16 cellular contexts compared by ENCODE assay signal in genomic region chr15:98876461-98877369, GRCh38.
DNase-seq lines count a peak whose midpoint lies in the region; ATAC-seq and TF ChIP-seq lines count a peak whose summit lies in the region.
"Had no signal": no experiment of that assay in that cellular context is flagged by ENCODE, and none has a peak within 500 bp of the region (broad histone marks: within the 10 kb centered on the region; RNA-seq: fewer than 3 reads in every experiment).

No MANE protein-coding gene starts in this region.

- H2BK120ac ChIP-seq in trophoblast cell (ENCODE audit: insufficient read depth, low read length, poor library complexity) (no peak overlapping the region), H9 (ENCODE audit: low read depth, low read length, poor library complexity, severe bottlenecking) (no peak overlapping the region)

- H2BK15ac ChIP-seq in H9 (ENCODE audit: low read depth, low read length), result no peak overlapping the region

- H4K5ac ChIP-seq in H9 (ENCODE audit: insufficient read length, low read depth, low read length), result no peak overlapping the region

- H3K79me2 ChIP-seq in PC-9 (ENCODE audit: low read depth) (peaks cover 78% of the 10 kb centered on the region), trophoblast cell (ENCODE audit: control insufficient read depth, insufficient read depth, low read length, poor library complexity) (peaks cover 14% of the 10 kb centered on the region), H9 (ENCODE audit: insufficient read depth, low read length) (peaks cover 17% of the 10 kb centered on the region; the same call in 1 of the 2 replicates)

- H4K20me1 ChIP-seq in PC-9 (ENCODE audit: insufficient read depth), result no peaks in the 10 kb centered on the region
- no peaks in the 10 kb centered on the region for H4K20me1 ChIP-seq in H9 (ENCODE audit: control insufficient read depth, insufficient read depth, insufficient read length)

- H3K4me2 ChIP-seq in PC-9 (peak overlapping the region; percentile 21), trophoblast cell (ENCODE audit: low read length) (no peak overlapping the region), H9 (ENCODE audit: insufficient read depth, insufficient read length, low read length) (no peak overlapping the region)

- no peak overlapping the region for H3K56ac ChIP-seq in H9 (ENCODE audit: insufficient read length, low read depth, low read length)

- peaks cover 30% of the 10 kb centered on the region for H3F3A ChIP-seq in PC-9 (ENCODE audit: insufficient read depth, low read depth)

- H3K9ac ChIP-seq in trophoblast cell (ENCODE audit: low read length) (no peak overlapping the region), H9 (ENCODE audit: extremely low read depth, insufficient read length, low read length) (no peak overlapping the region)

- H2AFZ ChIP-seq in PC-9 (no peak overlapping the region), trophoblast cell (ENCODE audit: insufficient read depth, low read length, poor library complexity) (no peak overlapping the region), H9 (ENCODE audit: low read length) (no peak overlapping the region)

- no peak overlapping the region for H2BK20ac ChIP-seq in H9 (ENCODE audit: low read depth, low read length, poor library complexity, severe bottlenecking)

- H3K9me3 Mint-ChIP-seq in H9, result no peaks in the 10 kb centered on the region
- H3K9me3 Mint-ChIP-seq: activated T-cell treated with anti-CD3 and anti-CD28 coated beads, Interleukin-2, amount 50 U/mL, for 4 hours had no signal

- H4K91ac ChIP-seq in trophoblast cell (ENCODE audit: low read depth, low read length) (no peak overlapping the region), H9 (ENCODE audit: insufficient read length, low read depth, low read length) (no peak overlapping the region)

- no CpG with 5 or more reads among the region's 5 CpGs for WGBS in trophoblast cell (ENCODE audit: extremely low coverage, insufficient coverage, insufficient read length)
- no CpG with 5 or more reads among the region's 5 CpGs for WGBS in H9 (ENCODE audit: extremely low coverage, insufficient read length, low lambda C conversion rate)

- DNase-seq in EL, result peak; percentile 56
- DNase-seq in PC-9, result peak in 1 of 2 experiments; percentile 63
- peak; percentile 38 for DNase-seq in fibroblast of peridontal ligament (ENCODE audit: extremely low read depth)
- DNase-seq in trophoblast cell, result peak; percentile 28 to 69
- no peak for DNase-seq in H9
- no peak for DNase-seq in Kasumi-1 (lab: John Stamatoyannopoulos, UW)
- DNase-seq: activated CD4-positive, alpha-beta T cell treated with anti-CD3 and anti-CD28 coated beads, Interleukin-2, amount 50 U/mL, for 4 hours; activated T-cell treated with anti-CD3 and anti-CD28 coated beads, Interleukin-2, amount 50 U/mL, for 4 hours; hippocampal formation; kidney glomerular epithelial cell; mucosa of descending colon; NCI-H446 treated with DMSO at 0.1 percent for 48 hours had no signal

- H4K8ac ChIP-seq in trophoblast cell (ENCODE audit: low read depth, low read length) (no peak overlapping the region), H9 (replicated peaks; ENCODE audit: insufficient read length, low read depth, low read length) (no peak overlapping the region)

- no peak overlapping the region for H2BK12ac ChIP-seq in trophoblast cell (ENCODE audit: low read length)
- no peak overlapping the region for H2BK12ac ChIP-seq in H9 (ENCODE audit: insufficient read length, low read depth, low read length)

- no peak overlapping the region for H3K18ac ChIP-seq in trophoblast cell (ENCODE audit: low read length)
- no peak overlapping the region for H3K18ac ChIP-seq in H9 (ENCODE audit: insufficient read length, low read depth, low read length)

- no peak overlapping the region for H4K12ac ChIP-seq in trophoblast cell (ENCODE audit: low read depth, low read length)

- H3K9me3 ChIP-seq in PC-9 (ENCODE audit: insufficient read depth, low read depth) (no peaks in the 10 kb centered on the region), trophoblast cell (ENCODE audit: insufficient read depth, low read depth, low read length) (no peaks in the 10 kb centered on the region), H9 (ENCODE audit: control insufficient read depth, low read depth, low read length) (no peaks in the 10 kb centered on the region)
- H3K9me3 ChIP-seq: mucosa of descending colon had no signal

- intact Hi-C loops in PC-9 (cut with micrococcal nuclease; ENCODE audit: unreplicated experiment), result no loop called here

- H3K4me3 ChIP-seq in PC-9 (no peak overlapping the region), trophoblast cell (ENCODE audit: low read depth, low read length) (no peak overlapping the region)
- H3K4me3 ChIP-seq: K562, mucosa of descending colon had no signal

- no peaks in the 10 kb centered on the region for H3K27me3 Mint-ChIP-seq in H9 (ENCODE audit: low read depth)
- H3K27me3 Mint-ChIP-seq: progenitor cell of endocrine pancreas had no signal

- no peaks in the 10 kb centered on the region for H3K23me2 ChIP-seq in H9 (ENCODE audit: insufficient read length, low read depth, low read length, poor library complexity, severe bottlenecking)

- peak overlapping the region in 1 of 3 experiments; percentile 26; a peak in 1 of 7 replicates for H3K27ac Mint-ChIP-seq in H9
- H3K27ac Mint-ChIP-seq: progenitor cell of endocrine pancreas had no signal

- peaks cover 39 to 46% of the 10 kb centered on the region in 2 experiments for H3K4me1 Mint-ChIP-seq in H9

- TF ChIP-seq CTCF in PC-9 (conservative IDR thresholded peaks at IDR 0.05), result no peak
- no peak for TF ChIP-seq CTCF in H9 (conservative IDR thresholded peaks at IDR 0.05)

- no peak overlapping the region for H3K4ac ChIP-seq in trophoblast cell (ENCODE audit: low read depth, low read length)
- no peak overlapping the region for H3K4ac ChIP-seq in H9 (ENCODE audit: low read depth, low read length)

- peaks cover 65% of the 10 kb centered on the region for H3K4me1 ChIP-seq in PC-9 (replicated peaks; ENCODE audit: insufficient read depth)
- H3K4me1 ChIP-seq in trophoblast cell (ENCODE audit: control insufficient read depth in 1 of 2, insufficient read depth in 2 of 2, low read length in 2 of 2), result peaks cover 16 to 23% of the 10 kb centered on the region in 2 experiments
- peaks cover 3% of the 10 kb centered on the region; the same call in 1 of the 2 replicates for H3K4me1 ChIP-seq in H9 (ENCODE audit: insufficient read depth, low read length)

- no peak overlapping the region for H2BK5ac ChIP-seq in trophoblast cell (ENCODE audit: low read depth, low read length, poor library complexity)
- H2BK5ac ChIP-seq in H9 (ENCODE audit: insufficient read length, low read length), result no peak overlapping the region

- no peak overlapping the region for H3K23ac ChIP-seq in trophoblast cell (ENCODE audit: low read length)
- H3K23ac ChIP-seq in H9 (ENCODE audit: insufficient read length, low read depth, low read length), result no peak overlapping the region

- H3K36me3 Mint-ChIP-seq in H9 (ENCODE audit: insufficient read depth in 1 of 3, low read depth in 3 of 3), result no peaks in the 10 kb centered on the region

- POLR2A ChIA-PET in PC-9 (lab: Charles Lee; ENCODE audit: unreplicated experiment), result interaction anchor here (0.5 kb wide), 1 partner anchor 19 kb away, joined by 3 read pairs; no protein-coding TSS in a partner anchor

- CTCF ChIA-PET in PC-9 (lab: Charles Lee), result interaction anchor here (0.6 to 0.7 kb wide), 2 partner anchors 229 to 435 kb away, joined by 3 to 14 read pairs; partner anchors contain the start of gene IGF1R

- no peak overlapping the region for H3K4me3 Mint-ChIP-seq in H9
- H3K4me3 Mint-ChIP-seq: activated T-cell treated with anti-CD3 and anti-CD28 coated beads, Interleukin-2, amount 50 U/mL, for 4 hours had no signal

- ATAC-seq in GM18868 (IDR thresholded peaks at IDR 0.05; ENCODE audit: unreplicated experiment) (no peak), HG02678 (IDR thresholded peaks at IDR 0.05; ENCODE audit: unreplicated experiment) (no peak)
- ATAC-seq: activated T-cell treated with anti-CD3 and anti-CD28 coated beads, Interleukin-2, amount 50 U/mL, for 4 hours; K562; mucosa of descending colon had no signal

- H3K14ac ChIP-seq in trophoblast cell (ENCODE audit: low read length) (no peak overlapping the region), H9 (ENCODE audit: insufficient read depth, low read length) (no peak overlapping the region)

- BruUV-seq in PC-9 (replicated peaks; lab: Mats Ljungman, UMichigan), result no TSS peak

- H3K27me3 ChIP-seq in PC-9 (ENCODE audit: insufficient read depth, low read depth) (no peaks in the 10 kb centered on the region), trophoblast cell (ENCODE audit: insufficient read depth, low read length) (no peaks in the 10 kb centered on the region), H9 (ENCODE audit: insufficient read depth, low read length) (no peaks in the 10 kb centered on the region)

- H3K27ac ChIP-seq in PC-9 (peak overlapping the region; percentile 38), trophoblast cell (ENCODE audit: low read depth, low read length) (no peak overlapping the region), H9 (ENCODE audit: insufficient read length, low read depth, low read length) (no peak overlapping the region)

- no peaks in the 10 kb centered on the region for H3K36me3 ChIP-seq in PC-9 (ENCODE audit: low read depth)
- H3K36me3 ChIP-seq in trophoblast cell (ENCODE audit: control insufficient read depth in 1 of 2, insufficient read depth in 2 of 2, low read length in 2 of 2), result no peaks in the 10 kb centered on the region

- no peaks in the 10 kb centered on the region for H3K9me2 ChIP-seq in PC-9 (ENCODE audit: insufficient read depth)

- peaks cover 7% of the 10 kb centered on the region for H3K79me1 ChIP-seq in trophoblast cell (ENCODE audit: low read length)
- no peaks in the 10 kb centered on the region for H3K79me1 ChIP-seq in H9 (ENCODE audit: insufficient read depth, low read depth, low read length, poor library complexity, severe bottlenecking)

- H2AK5ac ChIP-seq in trophoblast cell (ENCODE audit: low read length) (no peak overlapping the region), H9 (ENCODE audit: insufficient read length, low read length) (no peak overlapping the region)

- no peak overlapping the region for H3T11ph ChIP-seq in H9 (ENCODE audit: low read length)

Comparison
In these comparisons a context has a peak if more than half of its experiments do, and no peak if none do; other contexts are left out.
1. DNase-seq: peak in EL (single experiment), fibroblast of peridontal ligament (single experiment) and trophoblast cell (2 of 2); none in H9 (single experiment) and Kasumi-1 (0 of 2).